In the genomic region with DNA sequence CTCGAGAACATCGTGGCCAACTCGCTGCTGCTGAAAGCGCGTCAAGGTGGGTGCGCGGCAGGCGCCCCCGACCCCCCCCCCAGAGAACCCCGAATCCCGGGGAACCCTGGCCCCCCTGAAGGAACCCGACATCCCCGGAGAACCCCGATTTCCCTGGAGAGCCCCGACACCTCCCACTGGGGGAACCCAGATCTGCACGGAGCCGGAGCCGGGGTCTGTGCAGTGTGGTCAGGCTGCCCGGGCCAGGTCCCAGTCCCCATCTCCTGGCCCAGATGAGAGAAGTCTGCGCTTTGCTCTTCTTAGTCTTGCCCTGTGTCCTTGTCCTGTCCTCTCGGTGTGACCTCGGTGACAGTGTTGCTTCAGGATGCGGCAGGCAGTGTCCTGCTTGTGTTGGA, we compare ENCODE assay signal across 1 cellular context.
TF ChIP-seq lines count a peak whose summit lies in the region.

No MANE protein-coding gene starts in this region.

TF ChIP-seq in HepG2, 621 proteins besides CTCF, POLR2A, EP300 and RAD21:
- no peak for TF ChIP-seq ZNF616 (CRISPR knock-in tag; IDR thresholded peaks at IDR 0.05; ENCODE audit: low read depth)
- no peak for TF ChIP-seq CREB1 (IDR thresholded peaks at IDR 0.05)
- TF ChIP-seq CREB1 (CRISPR knock-in tag; IDR thresholded peaks at IDR 0.05) = no peak
- TF ChIP-seq SMARCC2 (IDR thresholded peaks at IDR 0.05) = no peak
- TF ChIP-seq ZNF547 (CRISPR knock-in tag; IDR thresholded peaks at IDR 0.05) = no peak
- no peak for TF ChIP-seq PHB2 (IDR thresholded peaks at IDR 0.05; ENCODE audit: partially characterized antibody)
- TF ChIP-seq, protein P1, sequence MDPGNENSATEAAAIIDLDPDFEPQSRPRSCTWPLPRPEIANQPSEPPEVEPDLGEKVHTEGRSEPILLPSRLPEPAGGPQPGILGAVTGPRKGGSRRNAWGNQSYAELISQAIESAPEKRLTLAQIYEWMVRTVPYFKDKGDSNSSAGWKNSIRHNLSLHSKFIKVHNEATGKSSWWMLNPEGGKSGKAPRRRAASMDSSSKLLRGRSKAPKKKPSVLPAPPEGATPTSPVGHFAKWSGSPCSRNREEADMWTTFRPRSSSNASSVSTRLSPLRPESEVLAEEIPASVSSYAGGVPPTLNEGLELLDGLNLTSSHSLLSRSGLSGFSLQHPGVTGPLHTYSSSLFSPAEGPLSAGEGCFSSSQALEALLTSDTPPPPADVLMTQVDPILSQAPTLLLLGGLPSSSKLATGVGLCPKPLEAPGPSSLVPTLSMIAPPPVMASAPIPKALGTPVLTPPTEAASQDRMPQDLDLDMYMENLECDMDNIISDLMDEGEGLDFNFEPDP (CRISPR knock-in tag; conservative IDR thresholded peaks at IDR 0.05) = no peak
- TF ChIP-seq HMG20A (CRISPR knock-in tag; IDR thresholded peaks at IDR 0.05; ENCODE audit: borderline replicate concordance) = no peak
- TF ChIP-seq GTF2F1 (IDR thresholded peaks at IDR 0.05; ENCODE audit: low read length) = no peak
- no peak for TF ChIP-seq THYN1 (CRISPR knock-in tag; IDR thresholded peaks at IDR 0.05; ENCODE audit: borderline replicate concordance, low read depth)
- TF ChIP-seq ISL2 (CRISPR knock-in tag; IDR thresholded peaks at IDR 0.05) = no peak
- TF ChIP-seq, protein P2, sequence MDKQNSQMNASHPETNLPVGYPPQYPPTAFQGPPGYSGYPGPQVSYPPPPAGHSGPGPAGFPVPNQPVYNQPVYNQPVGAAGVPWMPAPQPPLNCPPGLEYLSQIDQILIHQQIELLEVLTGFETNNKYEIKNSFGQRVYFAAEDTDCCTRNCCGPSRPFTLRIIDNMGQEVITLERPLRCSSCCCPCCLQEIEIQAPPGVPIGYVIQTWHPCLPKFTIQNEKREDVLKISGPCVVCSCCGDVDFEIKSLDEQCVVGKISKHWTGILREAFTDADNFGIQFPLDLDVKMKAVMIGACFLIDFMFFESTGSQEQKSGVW (CRISPR knock-in tag; IDR thresholded peaks at IDR 0.05; ENCODE audit: borderline replicate concordance) = no peak
TF ChIP-seq in HepG2: peak in this region for 0.
